Comparison of ENCODE assay signal across 8 cellular contexts in genomic region chr5:116573617-116574431, GRCh38. TPM values are rescaled to one million over a fixed set of nuclear protein-coding genes. Genes with fewer than 3 reads are reported as not detected.
DNase-seq lines count a peak whose midpoint lies in the region; ATAC-seq, FAIRE-seq and TF ChIP-seq lines count a peak whose summit lies in the region.

No MANE protein-coding gene starts in this region.

- TF ChIP-seq POLR2A in body of pancreas (IDR thresholded peaks at IDR 0.05), result no peak

- peaks cover 0 to 4% (median 0%) of the 10 kb centered on the region in 3 donors for H3K9me3 Mint-ChIP-seq in IgD-negative memory B cell
- peaks cover 0 to 5% (median 1%) of the 10 kb centered on the region in 6 donors for H3K9me3 Mint-ChIP-seq in immature natural killer cell

- H3K27ac Mint-ChIP-seq in IgD-negative memory B cell, result peak overlapping the region; percentile 73 to 88 (median 81)
- H3K27ac Mint-ChIP-seq in immature natural killer cell, result no peak overlapping the region

- H3K36me3 ChIP-seq in body of pancreas (replicated peaks in 1 of 2; ENCODE audit: insufficient read depth in 1 of 2, low read depth in 2 of 2) (no peaks in the 10 kb centered on the region), small intestine (ENCODE audit: control insufficient read depth in 2 of 2, insufficient read depth in 2 of 2, low read length in 2 of 2) (no peaks in the 10 kb centered on the region)

- H3K4me3 Mint-ChIP-seq in IgD-negative memory B cell (peak overlapping the region; percentile 83 to 92 (median 89)), immature natural killer cell (peak overlapping the region in 4 of 5 donors; percentile 43 to 75 (median 60))

- peak overlapping the region; percentile 68 to 79 (median 70) for H3K27ac ChIP-seq in body of pancreas
- peak overlapping the region; percentile 83 to 95 for H3K27ac ChIP-seq in small intestine (ENCODE audit: low read depth in 1 of 2, low read length in 1 of 2)

- H3K36me3 Mint-ChIP-seq in IgD-negative memory B cell, result no peaks in the 10 kb centered on the region
- no peaks in the 10 kb centered on the region for H3K36me3 Mint-ChIP-seq in immature natural killer cell

- ATAC-seq in body of pancreas, result no peak
- ATAC-seq in GM21447 (IDR thresholded peaks at IDR 0.05; ENCODE audit: unreplicated experiment), result no peak

- H3K27me3 ChIP-seq in body of pancreas, result no peaks in the 10 kb centered on the region
- peaks cover 0 to 10% of the 10 kb centered on the region in 2 donors for H3K27me3 ChIP-seq in small intestine (ENCODE audit: control insufficient read depth in 2 of 2, insufficient read depth in 2 of 2, low read length in 2 of 2)

- WGBS in body of pancreas, 2 donors, result 0 to 1% methylated on average over 14 to 70 of the region's 70 CpGs
- WGBS in small intestine, 3 donors, result 1% methylated on average over 60 to 70 of the region's 70 CpGs

- peaks cover 33% of the 10 kb centered on the region for H3K4me1 ChIP-seq in body of pancreas
- peaks cover 0 to 3% of the 10 kb centered on the region in 2 donors for H3K4me1 ChIP-seq in small intestine (ENCODE audit: control insufficient read depth in 2 of 2, insufficient read depth in 1 of 2, low read depth in 1 of 2, low read length in 1 of 2)

- FAIRE-seq in small intestine (lab: Jason Lieb, UNC), result no peak

- DNase-seq in COR-L47 (lab: John Stamatoyannopoulos, UW) (peak; percentile 43), body of pancreas (peak; percentile 13 to 46 (median 33)), immature natural killer cell (no peak), small intestine (peak; percentile 37), SIG-M5 (lab: John Stamatoyannopoulos, UW) (no peak), SHP77 treated with DMSO at 0.1 percent for 48 hours (lab: John Stamatoyannopoulos, UW) (no peak)

- intact Hi-C loops in body of pancreas (cut with DNase I), result loop anchor here (10.0 kb wide), 1 partner anchor 371 kb away; no protein-coding TSS in a partner anchor

- no peak for TF ChIP-seq CTCF in body of pancreas (IDR thresholded peaks at IDR 0.05)

- H3K27me3 Mint-ChIP-seq in IgD-negative memory B cell, result peaks cover 64% of the 10 kb centered on the region
- peaks cover 16 to 36% (median 32%) of the 10 kb centered on the region in 3 donors for H3K27me3 Mint-ChIP-seq in immature natural killer cell (ENCODE audit: low read depth in 3 of 3)

- H3K4me1 Mint-ChIP-seq in IgD-negative memory B cell (peaks cover 18 to 40% (median 26%) of the 10 kb centered on the region in 3 donors), immature natural killer cell (peaks cover 7 to 14% of the 10 kb centered on the region in 2 donors)

- H3K9me3 ChIP-seq in body of pancreas (no peaks in the 10 kb centered on the region), small intestine (ENCODE audit: control insufficient read depth, low read depth) (no peaks in the 10 kb centered on the region)

- H3K4me3 ChIP-seq in body of pancreas (peak overlapping the region; percentile 44 to 54), small intestine (ENCODE audit: low read depth in 1 of 2, low read length in 2 of 2) (peak overlapping the region; percentile 77 to 84)

RNA-seq across cellular contexts. Expression of gene SEMA6A, which starts 0.8 kb away (rescaled TPM):
- polyA plus RNA-seq in IgD-negative memory B cell, result 1.2 TPM
- total RNA-seq in body of pancreas, result 10 to 100 TPM; 18.7 to 25.1 TPM
- polyA plus RNA-seq in immature natural killer cell, result under 1 TPM in 2 of 3 donors, not detected in 1; 0.19 to 0.80 TPM
- polyA plus RNA-seq in small intestine, result 10 to 100 TPM; 12.9 to 13.5 (median 13.2) TPM

Comparison
In these comparisons a context has a peak if more than half of its experiments do, and no peak if none do; other contexts are left out.
1. DNase-seq: peak in COR-L47 (single experiment), body of pancreas (4 of 4) and small intestine (single experiment); none in immature natural killer cell (0 of 3), SIG-M5 (single experiment) and SHP77 treated with DMSO at 0.1 percent for 48 hours (single experiment).
2. H3K27ac Mint-ChIP-seq: peak in IgD-negative memory B cell (3 of 3); none in immature natural killer cell (0 of 6).